Comparison of ENCODE assay signal across 8 cellular contexts in genomic region chr9:114681594-114682332, GRCh38. TPM values are rescaled to one million over a fixed set of nuclear protein-coding genes. Genes with fewer than 3 reads are reported as not detected.
DNase-seq lines count a peak whose midpoint lies in the region; ATAC-seq and TF ChIP-seq lines count a peak whose summit lies in the region.

Gene TEX48 (minus strand): TSS chr9:114682192. CDS start chr9:114671723, 10,469 bp downstream.

- ATAC-seq in GM18907 (IDR thresholded peaks at IDR 0.05; ENCODE audit: unreplicated experiment): peak; percentile 76
- peak; percentile 79 for ATAC-seq in HG03159 (IDR thresholded peaks at IDR 0.05; ENCODE audit: unreplicated experiment)

- no peak within 1 kb of the TSS for H3K4me3 ChIP-seq in choroid plexus epithelial cell (ENCODE audit: low read depth, low read length)

- TF ChIP-seq CTCF in AG09319 (IDR thresholded peaks at IDR 0.05; ENCODE audit: low read depth, low read length): peak; percentile 79
- peak; percentile 88 for TF ChIP-seq CTCF in choroid plexus epithelial cell (conservative IDR thresholded peaks at IDR 0.05; ENCODE audit: low read depth, low read length)

- DNase-seq in AG09319 (ENCODE audit: extremely low read depth, low read depth) (peak; percentile 43), NCI-H524 treated with DMSO at 0.1 percent for 48 hours (lab: John Stamatoyannopoulos, UW) (peak; percentile 23), choroid plexus epithelial cell (ENCODE audit: low read depth) (peak; percentile 88), lung microvascular endothelial cell (ENCODE audit: low read depth in 2 of 2) (peak; percentile 88 to 90)
- DNase-seq in activated CD4-positive, alpha-beta T cell treated with anti-CD3 and anti-CD28 coated beads for 24 hours (ENCODE audit: low read depth in 2 of 2): peak; percentile 65 to 89
- peak; percentile 46 to 52 for DNase-seq in stimulated activated CD8-positive, alpha-beta memory T cell treated with anti-CD3 and anti-CD28 coated beads, Interleukin-4, amount 100 ng/mL, for 1 hour (ENCODE audit: low read depth in 2 of 2, low spot score in 1 of 2)

RNA-seq across cellular contexts. Expression of gene TEX48, which starts in this region (rescaled TPM):
- not detected in 2 replicates for total RNA-seq in lung microvascular endothelial cell

Comparison
In these comparisons a context has a peak if more than half of its experiments do, and no peak if none do; other contexts are left out.
1. Peak in DNase-seq in lung microvascular endothelial cell; RNA of the gene not detected or under 1 TPM.
2. DNase-seq: peak in every context shown above with its lines; median percentile 89 in lung microvascular endothelial cell; 88 in choroid plexus epithelial cell; 77 in activated CD4-positive, alpha-beta T cell treated with anti-CD3 and anti-CD28 coated beads for 24 hours; 49 in stimulated activated CD8-positive, alpha-beta memory T cell treated with anti-CD3 and anti-CD28 coated beads, Interleukin-4, amount 100 ng/mL, for 1 hour; 43 in AG09319; 23 in NCI-H524 treated with DMSO at 0.1 percent for 48 hours.